In genomic region chr2:8536686-8537571, GRCh38 we compare ENCODE assay signal across 1 cellular context.
TF ChIP-seq lines count a peak whose summit lies in the region.

No MANE protein-coding gene starts in this region.

TF ChIP-seq in SK-N-SH treated with all-trans-retinoic acid at 6 μM for 48 hours, 23 proteins besides CTCF, POLR2A, EP300 and RAD21 (continued from another document):
- no peak for TF ChIP-seq CSRNP3 (CRISPR knock-in tag; IDR thresholded peaks at IDR 0.05)
- TF ChIP-seq ZFP30 (CRISPR knock-in tag; IDR thresholded peaks at IDR 0.05): no peak
- TF ChIP-seq RARB (CRISPR knock-in tag; IDR thresholded peaks at IDR 0.05): no peak
- no peak for TF ChIP-seq ESRRG (CRISPR knock-in tag; IDR thresholded peaks at IDR 0.05)
- TF ChIP-seq, protein P1, sequence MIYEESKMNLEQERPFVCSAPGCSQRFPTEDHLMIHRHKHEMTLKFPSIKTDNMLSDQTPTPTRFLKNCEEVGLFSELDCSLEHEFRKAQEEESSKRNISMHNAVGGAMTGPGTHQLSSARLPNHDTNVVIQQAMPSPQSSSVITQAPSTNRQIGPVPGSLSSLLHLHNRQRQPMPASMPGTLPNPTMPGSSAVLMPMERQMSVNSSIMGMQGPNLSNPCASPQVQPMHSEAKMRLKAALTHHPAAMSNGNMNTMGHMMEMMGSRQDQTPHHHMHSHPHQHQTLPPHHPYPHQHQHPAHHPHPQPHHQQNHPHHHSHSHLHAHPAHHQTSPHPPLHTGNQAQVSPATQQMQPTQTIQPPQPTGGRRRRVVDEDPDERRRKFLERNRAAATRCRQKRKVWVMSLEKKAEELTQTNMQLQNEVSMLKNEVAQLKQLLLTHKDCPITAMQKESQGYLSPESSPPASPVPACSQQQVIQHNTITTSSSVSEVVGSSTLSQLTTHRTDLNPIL (CRISPR knock-in tag; IDR thresholded peaks at IDR 0.05; ENCODE audit: low read depth): no peak
- no peak for TF ChIP-seq ARNTL (CRISPR knock-in tag; IDR thresholded peaks at IDR 0.05; ENCODE audit: borderline replicate concordance, low read depth)
- TF ChIP-seq BACH2 (CRISPR knock-in tag; IDR thresholded peaks at IDR 0.05; ENCODE audit: borderline replicate concordance): no peak
- TF ChIP-seq ZNF565 (CRISPR knock-in tag; conservative IDR thresholded peaks at IDR 0.05; ENCODE audit: low read depth): no peak
